ENCODE assay signal across 22 cellular contexts in genomic region chr3:61541694-61542093, GRCh38. TPM values are rescaled to one million over a fixed set of nuclear protein-coding genes. Genes with fewer than 3 reads are reported as not detected.
"Had no signal": no experiment of that assay in that cellular context is flagged by ENCODE, and none has a peak within 500 bp of the region (broad histone marks: within the 10 kb centered on the region; RNA-seq: fewer than 3 reads in every experiment).

No MANE protein-coding gene starts in this region.

- ATAC-seq: T-helper 17 cell had no signal

- H3K4me1 Mint-ChIP-seq: activated CD4-positive, alpha-beta memory T cell treated with anti-CD3 and anti-CD28 coated beads, Interleukin-2, amount 10 ng/mL, durations not matched to agents 7 days and 5 days; activated naive CD8-positive, alpha-beta T cell treated with anti-CD3 and anti-CD28 coated beads, Interleukin-2, amount 10 ng/mL, durations not matched to agents 7 days and 5 days; T-helper 17 cell had no signal

- H3K4me3 Mint-ChIP-seq: activated CD4-positive, alpha-beta memory T cell treated with anti-CD3 and anti-CD28 coated beads, Interleukin-2, amount 10 ng/mL, durations not matched to agents 7 days and 5 days; activated naive CD8-positive, alpha-beta T cell treated with anti-CD3 and anti-CD28 coated beads, Interleukin-2, amount 10 ng/mL, durations not matched to agents 7 days and 5 days; T-helper 17 cell had no signal

- H3K27ac Mint-ChIP-seq: activated CD4-positive, alpha-beta memory T cell treated with anti-CD3 and anti-CD28 coated beads, Interleukin-2, amount 10 ng/mL, durations not matched to agents 7 days and 5 days; activated naive CD8-positive, alpha-beta T cell treated with anti-CD3 and anti-CD28 coated beads, Interleukin-2, amount 10 ng/mL, durations not matched to agents 7 days and 5 days; activated T-helper 2 cell treated with anti-CD3 and anti-CD28 coated beads, Interferon-gamma antibody, Interleukin-2, Interleukin-4, amounts not matched to agents 10 μg/mL and 5 μg/mL and 100 μg/mL, durations not matched to agents 14 hours and 24 hours and 36 hours; T-helper 17 cell had no signal

- H3K36me3 Mint-ChIP-seq: activated naive CD8-positive, alpha-beta T cell treated with anti-CD3 and anti-CD28 coated beads, Interleukin-2, amount 10 ng/mL, durations not matched to agents 7 days and 5 days had no signal

- DNase-seq: activated CD4-positive, alpha-beta memory T cell treated with anti-CD3 and anti-CD28 coated beads, Interleukin-2, amount 10 ng/mL, durations not matched to agents 7 days and 5 days; activated CD4-positive, alpha-beta T cell treated with anti-CD3 and anti-CD28 coated beads, Interleukin-2, amount 50 U/mL, for 1 hour; activated CD4-positive, CD25-positive, alpha-beta regulatory T cell; activated naive CD4-positive, alpha-beta T cell treated with anti-CD3 and anti-CD28 coated beads, Interleukin-2, amount 50 U/mL, for 16 hours; activated naive CD8-positive, alpha-beta T cell treated with anti-CD3 and anti-CD28 coated beads, Interleukin-2, amount 10 ng/mL, durations not matched to agents 7 days and 5 days; activated T-cell treated with anti-CD3 and anti-CD28 coated beads for 4 hours; activated T-cell treated with anti-CD3 and anti-CD28 coated beads, Interleukin-2, amount 50 U/mL, for 48 hours; adrenal gland; anterior cingulate cortex; cerebellar nuclear complex; KBM-7; NCI-H1048; NCI-H146; NCI-H187 treated with DMSO at 0.1 percent for 48 hours; NCI-H2081 treated with DMSO at 0.1 percent for 48 hours; NCI-H526; Peyer's patch; SHP77 treated with DMSO at 0.1 percent for 48 hours; T-helper 17 cell; T-helper 9 cell had no signal

- H3K9me3 Mint-ChIP-seq: activated T-helper 2 cell treated with anti-CD3 and anti-CD28 coated beads, Interferon-gamma antibody, Interleukin-2, Interleukin-4, amounts not matched to agents 10 μg/mL and 5 μg/mL and 100 μg/mL, durations not matched to agents 14 hours and 24 hours and 36 hours had no signal

RNA-seq across cellular contexts. Expression of gene PTPRG, which starts 19.7 kb away (rescaled TPM):
- total RNA-seq: activated CD8-positive, alpha-beta memory T cell treated with anti-CD3 and anti-CD28 coated beads for 36 hours; activated naive CD8-positive, alpha-beta T cell treated with anti-CD3 and anti-CD28 coated beads, Interleukin-2, amount 10 ng/mL, durations not matched to agents 7 days and 5 days had no signal
